ENCODE assay signal across 3 cellular contexts in genomic region chr2:62512385-62512784, GRCh38.
TF ChIP-seq lines count a peak whose summit lies in the region.

No MANE protein-coding gene starts in this region.

TF ChIP-seq in SK-N-SH, 30 proteins besides CTCF, POLR2A, EP300 and RAD21:
- TF ChIP-seq USF1 (IDR thresholded peaks at IDR 0.05; ENCODE audit: borderline replicate concordance, low read depth), result no peak
- no peak for TF ChIP-seq MAX (IDR thresholded peaks at IDR 0.05; ENCODE audit: low read depth)
- TF ChIP-seq SIN3A (IDR thresholded peaks at IDR 0.05; ENCODE audit: borderline replicate concordance, low read depth, low read length), result no peak
- TF ChIP-seq FOXM1 (IDR thresholded peaks at IDR 0.05; ENCODE audit: low read depth), result no peak
- TF ChIP-seq CHD2 (IDR thresholded peaks at IDR 0.05; ENCODE audit: low read length, partially characterized antibody), result no peak
- no peak for TF ChIP-seq ELF1 (IDR thresholded peaks at IDR 0.05)
- no peak for TF ChIP-seq SMC3 (IDR thresholded peaks at IDR 0.05; ENCODE audit: low read depth, low read length)
- no peak for TF ChIP-seq NFIC (IDR thresholded peaks at IDR 0.05; ENCODE audit: borderline replicate concordance)
- no peak for TF ChIP-seq RCOR1 (IDR thresholded peaks at IDR 0.05; ENCODE audit: low read length)
- no peak for TF ChIP-seq POLR2AphosphoS5 (IDR thresholded peaks at IDR 0.05; ENCODE audit: low read depth, low read length)

TF ChIP-seq in SK-N-SH treated with all-trans-retinoic acid at 6 μM for 48 hours, 23 proteins besides CTCF, POLR2A, EP300 and RAD21:
- TF ChIP-seq PATZ1 (CRISPR knock-in tag; IDR thresholded peaks at IDR 0.05; ENCODE audit: borderline replicate concordance), result no peak
- no peak for TF ChIP-seq ZFP30 (CRISPR knock-in tag; IDR thresholded peaks at IDR 0.05)
- no peak for TF ChIP-seq CSRNP3 (CRISPR knock-in tag; IDR thresholded peaks at IDR 0.05)
- TF ChIP-seq CSDC2 (CRISPR knock-in tag; IDR thresholded peaks at IDR 0.05), result no peak
- no peak for TF ChIP-seq TOX (CRISPR knock-in tag; IDR thresholded peaks at IDR 0.05; ENCODE audit: borderline replicate concordance)
- TF ChIP-seq ZNF8 (CRISPR knock-in tag; IDR thresholded peaks at IDR 0.05), result no peak
- TF ChIP-seq CREB5 (CRISPR knock-in tag; IDR thresholded peaks at IDR 0.05; ENCODE audit: low read depth), result no peak
- no peak for TF ChIP-seq ESRRG (CRISPR knock-in tag; IDR thresholded peaks at IDR 0.05)
- TF ChIP-seq GLIS3 (CRISPR knock-in tag; IDR thresholded peaks at IDR 0.05), result no peak
- no peak for TF ChIP-seq ZC3H10 (CRISPR knock-in tag; IDR thresholded peaks at IDR 0.05)
- no peak for TF ChIP-seq OSR1 (CRISPR knock-in tag; IDR thresholded peaks at IDR 0.05)
- TF ChIP-seq ZNF70 (CRISPR knock-in tag; IDR thresholded peaks at IDR 0.05), result no peak
- TF ChIP-seq TSHZ2 (CRISPR knock-in tag; IDR thresholded peaks at IDR 0.05), result no peak
- TF ChIP-seq BACH2 (CRISPR knock-in tag; IDR thresholded peaks at IDR 0.05; ENCODE audit: borderline replicate concordance), result no peak

TF ChIP-seq in HepG2, 621 proteins besides CTCF, POLR2A, EP300 and RAD21:
- no peak for TF ChIP-seq BCLAF1 (IDR thresholded peaks at IDR 0.05)
- no peak for TF ChIP-seq ZFP82 (CRISPR knock-in tag; IDR thresholded peaks at IDR 0.05; ENCODE audit: borderline replicate concordance)
- TF ChIP-seq HNF4A (CRISPR knock-in tag; IDR thresholded peaks at IDR 0.05), result peak; percentile 46; the same call in 1 of the 2 replicates
